ENCODE assay signal across 8 cellular contexts in genomic region chr9:113602126-113603119, GRCh38.
DNase-seq lines count a peak whose midpoint lies in the region; ATAC-seq lines count a peak whose summit lies in the region.

No MANE protein-coding gene starts in this region.

- peak; percentile 80 for ATAC-seq in HG02870 (IDR thresholded peaks at IDR 0.05; ENCODE audit: unreplicated experiment)

- H3K9me3 ChIP-seq in skeletal muscle tissue (ENCODE audit: control insufficient read depth in 3 of 3, low read length in 3 of 3): no peaks in the 10 kb centered on the region

- peak overlapping the region; percentile 46 for H3K27ac ChIP-seq in skeletal muscle tissue (ENCODE audit: low read depth, low read length)

- DNase-seq in NCI-H146 (lab: John Stamatoyannopoulos, UW) (peak; percentile 27), NCI-H146 treated with DMSO at 0.1 percent for 48 hours (lab: John Stamatoyannopoulos, UW; ENCODE audit: unreplicated experiment) (no peak), NCI-H2171 (lab: John Stamatoyannopoulos, UW) (peak; percentile 92), germinal center (ENCODE audit: low spot score) (peak; percentile 89), ecto neural progenitor cell (ENCODE audit: low spot score) (no peak)
- DNase-seq in activated CD8-positive, alpha-beta memory T cell treated with anti-CD3 and anti-CD28 coated beads for 4 hours (ENCODE audit: low read depth in 2 of 2): peak; percentile 32 to 38

- H3K27me3 ChIP-seq in skeletal muscle tissue (ENCODE audit: control insufficient read depth in 3 of 3, insufficient read depth in 3 of 3, low read length in 3 of 3): no peaks in the 10 kb centered on the region

- no peak overlapping the region for H3K4me3 ChIP-seq in skeletal muscle tissue (ENCODE audit: low read length in 3 of 3)

- H3K9ac ChIP-seq in skeletal muscle tissue (ENCODE audit: low read depth in 1 of 3, low read length in 3 of 3): no peak overlapping the region

- peaks cover 0 to 8% (median 8%) of the 10 kb centered on the region in 3 donors for H3K36me3 ChIP-seq in skeletal muscle tissue (ENCODE audit: control insufficient read depth in 3 of 3, insufficient read depth in 3 of 3, low read length in 3 of 3)

- peaks cover 44 to 52% (median 50%) of the 10 kb centered on the region in 3 donors for H3K4me1 ChIP-seq in skeletal muscle tissue (ENCODE audit: control insufficient read depth in 3 of 3, insufficient read depth in 3 of 3, low read length in 3 of 3)

Comparison
In these comparisons a context has a peak if more than half of its experiments do, and no peak if none do; other contexts are left out.
1. DNase-seq: peak in NCI-H146 (single experiment), NCI-H2171 (single experiment), activated CD8-positive, alpha-beta memory T cell treated with anti-CD3 and anti-CD28 coated beads for 4 hours (2 of 2) and germinal center (single experiment); none in NCI-H146 treated with DMSO at 0.1 percent for 48 hours (single experiment) and ecto neural progenitor cell (single experiment).